ENCODE assay signal across 8 cellular contexts in the genomic region with DNA sequence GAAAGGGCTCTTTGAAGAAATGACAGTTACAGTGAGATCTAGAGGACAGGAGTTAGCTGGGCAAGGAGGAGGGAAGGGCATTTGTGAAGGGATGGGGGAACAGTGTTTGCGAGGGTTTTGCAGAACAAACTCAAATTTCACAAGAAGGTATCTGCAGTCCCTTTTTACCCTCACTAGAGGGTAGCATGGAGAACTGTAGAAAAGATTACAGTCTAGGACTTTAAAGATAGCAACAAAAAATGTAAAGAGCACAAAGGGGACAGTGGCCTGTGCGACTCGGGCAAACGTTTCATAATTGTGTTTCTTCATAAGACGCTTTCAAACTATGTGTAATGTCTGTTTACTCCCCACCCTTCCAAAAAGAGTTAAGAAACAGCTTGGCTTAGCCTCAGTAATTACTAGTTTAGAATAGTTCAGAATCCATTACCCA. TPM values are rescaled to one million over a fixed set of nuclear protein-coding genes. Genes with fewer than 3 reads are reported as not detected.
DNase-seq lines count a peak whose midpoint lies in the region; ATAC-seq and TF ChIP-seq lines count a peak whose summit lies in the region.

No MANE protein-coding gene starts in this region.

- no peak for DNase-seq in CD8-positive, alpha-beta T cell
- peak; percentile 55 for DNase-seq in HuH-7.5 (ENCODE audit: low spot score)
- DNase-seq in SW 1271 (lab: John Stamatoyannopoulos, UW): peak; percentile 32 to 62
- peak; percentile 40 for DNase-seq in glomerular visceral epithelial cell (ENCODE audit: extremely low spot score)
- DNase-seq in activated gamma-delta T cell (lab: John Stamatoyannopoulos, UW): no peak
- DNase-seq in retina: no peak

- no peak overlapping the region for H3K4me3 Mint-ChIP-seq in CD8-positive, alpha-beta T cell

- H3K27me3 ChIP-seq in CD8-positive, alpha-beta T cell (ENCODE audit: insufficient read depth, low read length): no peaks in the 10 kb centered on the region
- H3K27me3 ChIP-seq in subcutaneous abdominal adipose tissue (ENCODE audit: control insufficient read depth in 5 of 5, insufficient read depth in 4 of 5, low read length in 5 of 5): no peaks in the 10 kb centered on the region

- no peak overlapping the region for H3K27ac ChIP-seq in CD8-positive, alpha-beta T cell (ENCODE audit: low read depth, low read length)
- H3K27ac ChIP-seq in subcutaneous abdominal adipose tissue (ENCODE audit: low read depth, low read length): peak overlapping the region; percentile 55

- ATAC-seq in CD8-positive, alpha-beta T cell: peak; percentile 71
- ATAC-seq in HG02610 (IDR thresholded peaks at IDR 0.05; ENCODE audit: unreplicated experiment): no peak

- H3K27ac Mint-ChIP-seq in CD8-positive, alpha-beta T cell: no peak overlapping the region

- H3K36me3 ChIP-seq in CD8-positive, alpha-beta T cell (ENCODE audit: insufficient read depth, low read length): no peaks in the 10 kb centered on the region
- H3K36me3 ChIP-seq in subcutaneous abdominal adipose tissue (ENCODE audit: control insufficient read depth in 5 of 5, insufficient read depth in 5 of 5, low read length in 5 of 5): peaks cover 0 to 7% (median 4%) of the 10 kb centered on the region in 5 donors

- H3K4me3 ChIP-seq in CD8-positive, alpha-beta T cell (ENCODE audit: low read depth, low read length): no peak overlapping the region
- H3K4me3 ChIP-seq in subcutaneous abdominal adipose tissue (ENCODE audit: low read depth in 1 of 5, low read length in 5 of 5): no peak overlapping the region

- no peaks in the 10 kb centered on the region for H3K9me3 Mint-ChIP-seq in CD8-positive, alpha-beta T cell

- H3K36me3 Mint-ChIP-seq in CD8-positive, alpha-beta T cell: peaks cover 18% of the 10 kb centered on the region

- no peak overlapping the region for H3K9ac ChIP-seq in subcutaneous abdominal adipose tissue (ENCODE audit: low read length in 5 of 5)

- H3K4me1 Mint-ChIP-seq in CD8-positive, alpha-beta T cell (ENCODE audit: low read depth): peaks cover 17% of the 10 kb centered on the region

- H3K27me3 Mint-ChIP-seq in CD8-positive, alpha-beta T cell (ENCODE audit: low read depth): no peaks in the 10 kb centered on the region

- no peaks in the 10 kb centered on the region for H3K9me3 ChIP-seq in CD8-positive, alpha-beta T cell (ENCODE audit: low read length)
- H3K9me3 ChIP-seq in subcutaneous abdominal adipose tissue (ENCODE audit: control insufficient read depth in 5 of 5, low read length in 5 of 5): no peaks in the 10 kb centered on the region

- POLR2A ChIA-PET in CD8-positive, alpha-beta T cell (lab: Charles Lee): no interaction called here

- CTCF ChIA-PET in CD8-positive, alpha-beta T cell (lab: Charles Lee): interaction anchor here (0.8 to 1.6 kb wide), 4 partner anchors 8 to 316 kb away, joined by 4 to 5 read pairs (median 4); no protein-coding TSS in a partner anchor

- intact Hi-C loops in CD8-positive, alpha-beta T cell (cut with DNase I, micrococcal nuclease): loop anchor here (1.0 to 5.0 kb wide), 3 partner anchors 105 to 316 kb away; no protein-coding TSS in a partner anchor

- no peaks in the 10 kb centered on the region for H3K4me1 ChIP-seq in CD8-positive, alpha-beta T cell (ENCODE audit: insufficient read depth, low read length)
- H3K4me1 ChIP-seq in subcutaneous abdominal adipose tissue (ENCODE audit: control insufficient read depth in 5 of 5, insufficient read depth in 5 of 5, low read length in 5 of 5): peaks cover 0 to 27% (median 19%) of the 10 kb centered on the region in 5 donors

- TF ChIP-seq CTCF in CD8-positive, alpha-beta T cell (IDR thresholded peaks at IDR 0.05): peak; percentile 64

RNA-seq across cellular contexts. Expression of a gene that starts 21.2 kb away (rescaled TPM):
- total RNA-seq in CD8-positive, alpha-beta T cell: 100 to 1,000 TPM; 197 to 200 TPM

RNA-seq across cellular contexts. Expression of a gene that starts 59.5 kb away (rescaled TPM):
- total RNA-seq in CD8-positive, alpha-beta T cell: 1 to 10 TPM; 7.1 to 8.1 TPM

Comparison
In these comparisons a context has a peak if more than half of its experiments do, and no peak if none do; other contexts are left out.
1. DNase-seq: peak in HuH-7.5 (single experiment), SW 1271 (2 of 2) and glomerular visceral epithelial cell (single experiment); none in CD8-positive, alpha-beta T cell (0 of 7), activated gamma-delta T cell (single experiment) and retina (single experiment).